In genomic region chr17:45221997-45222272, GRCh38 we compare ENCODE assay signal across 8 cellular contexts. TPM values are rescaled to one million over a fixed set of nuclear protein-coding genes. Genes with fewer than 3 reads are reported as not detected.
DNase-seq lines count a peak whose midpoint lies in the region; ATAC-seq and TF ChIP-seq lines count a peak whose summit lies in the region.

No MANE protein-coding gene starts in this region.

- no peak overlapping the region for H3K9ac ChIP-seq in rectal smooth muscle tissue (ENCODE audit: low read length)

- TF ChIP-seq CTCF in GM06990 (IDR thresholded peaks at IDR 0.05; ENCODE audit: insufficient read depth, low read length, poor library complexity, severe bottlenecking) (no peak), foreskin fibroblast (IDR thresholded peaks at IDR 0.05; ENCODE audit: low read depth, low read length) (no peak)

- no peak for TF ChIP-seq POLR2A in GM18505 (IDR thresholded peaks at IDR 0.05; ENCODE audit: borderline replicate concordance, extremely low read depth, insufficient read depth, insufficient read length)

- H3K36me3 ChIP-seq in GM06990 (ENCODE audit: control insufficient read depth, insufficient read depth, low read length) (peaks cover 2% of the 10 kb centered on the region), SJCRH30 (no peaks in the 10 kb centered on the region), rectal smooth muscle tissue (ENCODE audit: control insufficient read depth, insufficient read depth, low read length) (no peaks in the 10 kb centered on the region)

- no peaks in the 10 kb centered on the region for H3K9me3 ChIP-seq in SJCRH30 (replicated peaks)

- no peak for DNase-seq in GM06990 (ENCODE audit: extremely low read depth, insufficient read length)
- no peak for DNase-seq in SJCRH30
- no peak for DNase-seq in foreskin fibroblast
- DNase-seq in pons (ENCODE audit: low spot score), result no peak
- DNase-seq in UCSD-AML1 (lab: John Stamatoyannopoulos, UW; ENCODE audit: unreplicated experiment), result no peak

- H3K27ac ChIP-seq in SJCRH30, result no peak overlapping the region
- H3K27ac ChIP-seq in rectal smooth muscle tissue (ENCODE audit: low read depth, low read length), result no peak overlapping the region

- no peak for ATAC-seq in HG03108 (IDR thresholded peaks at IDR 0.05; ENCODE audit: unreplicated experiment)
- ATAC-seq in GM18505 (IDR thresholded peaks at IDR 0.05; ENCODE audit: unreplicated experiment), result no peak

- H3K4me3 ChIP-seq in GM06990 (replicated peaks; ENCODE audit: low read depth, low read length) (peak overlapping the region; percentile 90), SJCRH30 (peak overlapping the region; percentile 57), foreskin fibroblast (ENCODE audit: low read depth in 1 of 2, low read length in 2 of 2) (peak overlapping the region; percentile 38 to 44), rectal smooth muscle tissue (ENCODE audit: low read length) (peak overlapping the region; percentile 53)

- H3K27me3 ChIP-seq in GM06990 (replicated peaks; ENCODE audit: control insufficient read depth, insufficient read depth, low read length), result no peaks in the 10 kb centered on the region
- H3K27me3 ChIP-seq in SJCRH30, result peaks cover 20% of the 10 kb centered on the region
- H3K27me3 ChIP-seq in rectal smooth muscle tissue (ENCODE audit: control insufficient read depth, insufficient read depth, low read length), result no peaks in the 10 kb centered on the region

- peaks cover 17% of the 10 kb centered on the region for H3K4me1 ChIP-seq in SJCRH30
- no peaks in the 10 kb centered on the region for H3K4me1 ChIP-seq in rectal smooth muscle tissue (ENCODE audit: control insufficient read depth, insufficient read depth, low read length)

RNA-seq across cellular contexts. Expression of gene FMNL1, which starts 0.2 kb away (rescaled TPM):
- 0.91 and 1.1 TPM in 2 replicates for total RNA-seq in SJCRH30 (2014; rRNA removed; shearing (Covaris generic))

RNA-seq across cellular contexts. Expression of gene SPATA32, which starts 40.0 kb away (rescaled TPM):
- total RNA-seq in SJCRH30 (2014; rRNA removed; shearing (Covaris generic)), result 0.08 TPM in 1 of 2 replicates, not detected in the other
